In genomic region chr10:87865201-87866025, GRCh38 we compare ENCODE assay signal across 8 cellular contexts. TPM values are rescaled to one million over a fixed set of nuclear protein-coding genes. Genes with fewer than 3 reads are reported as not detected.
DNase-seq lines count a peak whose midpoint lies in the region; ATAC-seq, FAIRE-seq and TF ChIP-seq lines count a peak whose summit lies in the region.

No MANE protein-coding gene starts in this region.

- WGBS in small intestine, 3 donors, result 1 to 8% (median 2%) methylated on average over 6 of the region's 6 CpGs

- H3K9me3 ChIP-seq in HCT116 (ENCODE audit: control insufficient read depth in 1 of 2, insufficient read depth in 1 of 2, low read depth in 1 of 2, low read length in 2 of 2), result no peaks in the 10 kb centered on the region
- no peaks in the 10 kb centered on the region for H3K9me3 ChIP-seq in SU-DHL-6 (ENCODE audit: insufficient read depth, low read length)
- no peaks in the 10 kb centered on the region for H3K9me3 ChIP-seq in small intestine (ENCODE audit: control insufficient read depth, low read depth)

- H3F3A ChIP-seq in SU-DHL-6 (ENCODE audit: insufficient read depth), result peaks cover 44% of the 10 kb centered on the region

- ATAC-seq in HCT116 (no peak), foreskin keratinocyte (no peak)

- H2AFZ ChIP-seq in HCT116 (ENCODE audit: low read depth, low read length, poor library complexity, severe bottlenecking), result no peak overlapping the region
- H2AFZ ChIP-seq in SU-DHL-6 (ENCODE audit: low read depth, low read length, severe bottlenecking), result no peak overlapping the region

- RAD21 ChIA-PET in HCT116 (lab: Charles Lee; ENCODE audit: low non-redundant PET in 1 of 2, low total read pairs in 2 of 2, uncharacterized antibody in 2 of 2, unreplicated experiment in 2 of 2), result no interaction called here

- DNase-seq in HCT116 (ENCODE audit: low read depth, low spot score) (no peak), foreskin keratinocyte (no peak), small intestine (peak; percentile 23), NCI-H82 (lab: John Stamatoyannopoulos, UW) (no peak), NCI-H526 (lab: John Stamatoyannopoulos, UW) (no peak), DMS53 treated with DMSO at 0.1 percent for 48 hours (lab: John Stamatoyannopoulos, UW; ENCODE audit: unreplicated experiment) (no peak), COR-L47 (lab: John Stamatoyannopoulos, UW) (no peak)

- H3K4me2 ChIP-seq in HCT116 (ENCODE audit: low read length) (peak overlapping the region; percentile 97), SU-DHL-6 (ENCODE audit: low read depth, low read length, poor library complexity, severe bottlenecking) (peak overlapping the region; percentile 95)

- TSS peak; percentile 43 for BruUV-seq in HCT116 (replicated peaks; lab: Mats Ljungman, UMichigan)

- 0 out of 4 replicates have a peak, but pooled peaks cover 0 to 6% of the 10 kb centered on the region in 2 experiments for H3K36me3 ChIP-seq in HCT116 (ENCODE audit: control insufficient read depth in 1 of 2, insufficient read depth in 2 of 2, low read length in 2 of 2)
- peaks cover 46% of the 10 kb centered on the region for H3K36me3 ChIP-seq in SU-DHL-6 (ENCODE audit: low read length)
- H3K36me3 ChIP-seq in small intestine (ENCODE audit: control insufficient read depth in 2 of 2, insufficient read depth in 2 of 2, low read length in 2 of 2), result no peaks in the 10 kb centered on the region

- TF ChIP-seq POLR2A in HCT116 (IDR thresholded peaks at IDR 0.05; ENCODE audit: borderline replicate concordance, extremely low read depth, insufficient read depth, insufficient read length), result no peak

- H3K27me3 ChIP-seq in HCT116 (ENCODE audit: insufficient read depth, low read length) (no peaks in the 10 kb centered on the region), SU-DHL-6 (ENCODE audit: low read length) (no peaks in the 10 kb centered on the region), foreskin keratinocyte (no peaks in the 10 kb centered on the region), small intestine (ENCODE audit: control insufficient read depth in 2 of 2, insufficient read depth in 2 of 2, low read length in 2 of 2) (no peaks in the 10 kb centered on the region)

- CTCF ChIA-PET in HCT116 (lab: Charles Lee), result no interaction called here

- H3K79me2 ChIP-seq in HCT116 (ENCODE audit: insufficient read depth, low read length), result peaks cover 69% of the 10 kb centered on the region
- H3K79me2 ChIP-seq in SU-DHL-6 (ENCODE audit: insufficient read depth, low read length), result peaks cover 76% of the 10 kb centered on the region

- no peak for TF ChIP-seq RAD21 in HCT116 (IDR thresholded peaks at IDR 0.05; ENCODE audit: low read depth)

- H3K4me1 ChIP-seq in HCT116 (ENCODE audit: control insufficient read depth in 1 of 2, insufficient read depth in 2 of 2, low read length in 2 of 2), result peaks cover 14 to 28% of the 10 kb centered on the region in 2 experiments; a peak in 3 of 4 replicates
- no peaks in the 10 kb centered on the region for H3K4me1 ChIP-seq in foreskin keratinocyte
- H3K4me1 ChIP-seq in small intestine (ENCODE audit: control insufficient read depth in 2 of 2, insufficient read depth in 1 of 2, low read depth in 1 of 2, low read length in 1 of 2), result peaks cover 0 to 4% of the 10 kb centered on the region in 2 donors

- H3K9ac ChIP-seq in HCT116 (ENCODE audit: low read length) (peak overlapping the region; percentile 88), SU-DHL-6 (ENCODE audit: low read length) (peak overlapping the region; percentile 92)

- H3K9me2 ChIP-seq in HCT116 (ENCODE audit: insufficient read depth) (no peaks in the 10 kb centered on the region), SU-DHL-6 (replicated peaks; ENCODE audit: insufficient read depth, low read length) (no peaks in the 10 kb centered on the region)

- TF ChIP-seq CTCF in HCT116 (IDR thresholded peaks at IDR 0.05 in 2 of 3, conservative IDR thresholded peaks at IDR 0.05 in 1 of 3; ENCODE audit: borderline replicate concordance in 1 of 3, insufficient read depth in 1 of 3, low read depth in 2 of 3, low read length in 2 of 3), result no peak
- no peak for TF ChIP-seq CTCF in SU-DHL-6 (IDR thresholded peaks at IDR 0.05; ENCODE audit: insufficient read depth, low read length, poor library complexity, severe bottlenecking)
- no peak for TF ChIP-seq CTCF in foreskin keratinocyte (conservative IDR thresholded peaks at IDR 0.05)

- no peak for FAIRE-seq in small intestine (lab: Jason Lieb, UNC)

- intact Hi-C loops in HCT116 (cut with micrococcal nuclease), result no loop called here

- H3K4me3 ChIP-seq in HCT116 (replicated peaks in 1 of 2; ENCODE audit: low read depth in 1 of 2, low read length in 2 of 2) (peak overlapping the region; percentile 84 to 93), SU-DHL-6 (ENCODE audit: insufficient read depth, low read length, poor library complexity, severe bottlenecking) (peak overlapping the region; percentile 89), small intestine (ENCODE audit: low read depth in 1 of 2, low read length in 2 of 2) (peak overlapping the region; percentile 60 to 88)

- POLR2A ChIA-PET in HCT116 (lab: Charles Lee), result no interaction called here

- H4K20me1 ChIP-seq in HCT116 (ENCODE audit: insufficient read depth) (peaks cover 10% of the 10 kb centered on the region; the same call in 1 of the 2 replicates), SU-DHL-6 (ENCODE audit: low read depth, low read length) (peaks cover 40% of the 10 kb centered on the region)

- no peak overlapping the region for H3K27ac ChIP-seq in HCT116 (ENCODE audit: low read depth, low read length)
- peak overlapping the region; percentile 94 for H3K27ac ChIP-seq in SU-DHL-6 (ENCODE audit: low read depth, low read length)
- peak overlapping the region; percentile 31 for H3K27ac ChIP-seq in foreskin keratinocyte
- peak overlapping the region; percentile 29 to 32 for H3K27ac ChIP-seq in small intestine (ENCODE audit: low read depth in 1 of 2, low read length in 1 of 2)

TF ChIP-seq in HCT116, 20 proteins besides CTCF, POLR2A, EP300 and RAD21:
- no peak for TF ChIP-seq EZH2 (IDR thresholded peaks at IDR 0.05)

RNA-seq across cellular contexts. Expression of gene PTEN, which starts 2.0 kb away (rescaled TPM):
- total RNA-seq in HCT116 (2021; ENCODE audit: unreplicated experiment) (58.7 TPM), foreskin keratinocyte (45.2 and 51.3 TPM in 2 replicates)
- polyA plus RNA-seq in HCT116 (2012), result 25.2 and 30.5 TPM in 2 replicates
- polyA plus RNA-seq in foreskin keratinocyte (15.8 and 17.2 TPM in 2 replicates), small intestine (10 to 100 TPM; 18.8 to 30.5 (median 24.8) TPM)

RNA-seq across cellular contexts. Expression of gene KLLN, which starts 2.1 kb away (rescaled TPM):
- total RNA-seq in HCT116 (2021; ENCODE audit: unreplicated experiment) (1.4 TPM), foreskin keratinocyte (0.24 and 0.35 TPM in 2 replicates)
- polyA plus RNA-seq in HCT116 (2012), result 0.37 and 0.51 TPM in 2 replicates
- polyA plus RNA-seq in foreskin keratinocyte (0.11 and 0.16 TPM in 2 replicates), small intestine (under 1 TPM in 2 of 3 donors, not detected in 1; 0.27 to 0.55 TPM)

RNA-seq across cellular contexts. Expression of gene ATAD1, which starts 47.4 kb away (rescaled TPM):
- total RNA-seq in HCT116 (2021; ENCODE audit: unreplicated experiment), result 66.4 TPM
- polyA plus RNA-seq in HCT116 (2012), result 17.5 and 22.0 TPM in 2 replicates
- 29.1 and 30.2 TPM in 2 replicates for total RNA-seq in foreskin keratinocyte
- polyA plus RNA-seq in foreskin keratinocyte, result 11.1 and 13.1 TPM in 2 replicates
- polyA plus RNA-seq in small intestine, result 10 to 100 TPM in 1 of 3 donors, 1 to 10 TPM in 2; 5.1 to 17.5 (median 5.4) TPM
